ENCODE assay signal across 8 cellular contexts in genomic region chrX:54044126-54044876, GRCh38. TPM values are rescaled to one million over a fixed set of nuclear protein-coding genes. Genes with fewer than 3 reads are reported as not detected.
DNase-seq lines count a peak whose midpoint lies in the region; ATAC-seq and FAIRE-seq lines count a peak whose summit lies in the region.

PHF8 (minus strand) TSS chrX:54044473; CDS start chrX:54042728, 1,745 bp downstream.

- DNase-seq in AG20443 (ENCODE audit: low spot score) (peak; percentile 90), GM19239 (ENCODE audit: insufficient read length, low spot score) (peak; percentile 52), NCI-H510A treated with DMSO at 0.1 percent for 48 hours (lab: John Stamatoyannopoulos, UW) (peak; percentile 94), cerebellum (ENCODE audit: low spot score) (peak; percentile 91), islet precursor cell (peak; percentile 97)
- peak; percentile 88 to 89 for DNase-seq in activated CD4-positive, alpha-beta T cell treated with anti-CD3 and anti-CD28 coated beads for 24 hours (ENCODE audit: low read depth in 2 of 2)
- DNase-seq in stimulated activated CD4-positive, alpha-beta T cell treated with anti-CD3 and anti-CD28 coated beads, Interleukin-12 subunit alpha, Interleukin-12 subunit beta, amount 100 ng/mL, for 4 hours, result peak; percentile 93

- peak; percentile 84 for ATAC-seq in HG03442 (IDR thresholded peaks at IDR 0.05; ENCODE audit: unreplicated experiment)

- peak; percentile 92 for FAIRE-seq in GM19239 (lab: Jason Lieb, UNC)

RNA-seq across cellular contexts. Expression of gene PHF8, which starts in this region (rescaled TPM):
- 20.0 TPM for total RNA-seq in cerebellum

Comparison
In these comparisons a context has a peak if more than half of its experiments do, and no peak if none do; other contexts are left out.
1. Peak in every context shown above with its lines: DNase-seq and ATAC-seq.